8 cellular contexts compared by ENCODE assay signal in genomic region chr19:29812080-29812880, GRCh38. TPM values are rescaled to one million over a fixed set of nuclear protein-coding genes. Genes with fewer than 3 reads are reported as not detected.
DNase-seq lines count a peak whose midpoint lies in the region; TF ChIP-seq lines count a peak whose summit lies in the region.

No MANE protein-coding gene starts in this region.

- peaks cover 7% of the 10 kb centered on the region for H3K36me3 ChIP-seq in GM06990 (ENCODE audit: control insufficient read depth, insufficient read depth, low read length)
- H3K36me3 ChIP-seq in Peyer's patch = no peaks in the 10 kb centered on the region
- H3K36me3 ChIP-seq in muscle layer of duodenum (ENCODE audit: control insufficient read depth in 1 of 2, insufficient read depth in 2 of 2, low read length in 2 of 2) = no peaks in the 10 kb centered on the region

- no CpG with 5 or more reads among the region's 104 CpGs for WGBS in H9 (ENCODE audit: extremely low coverage, insufficient read length, low lambda C conversion rate)

- H3K4me3 ChIP-seq in GM06990 (replicated peaks; ENCODE audit: low read depth, low read length) (peak overlapping the region; percentile 68), Peyer's patch (peak overlapping the region; percentile 43 to 84 (median 74)), coronary artery (peak overlapping the region; percentile 80), muscle layer of duodenum (ENCODE audit: low read depth in 1 of 2, low read length in 2 of 2) (peak overlapping the region; percentile 1 to 54)

- H3K9me3 ChIP-seq in H9 (ENCODE audit: control insufficient read depth, low read depth, low read length) (no peaks in the 10 kb centered on the region), Peyer's patch (no peaks in the 10 kb centered on the region), muscle layer of duodenum (ENCODE audit: control insufficient read depth in 1 of 2, low read length in 2 of 2) (no peaks in the 10 kb centered on the region)

- H2BK15ac ChIP-seq in H9 (ENCODE audit: low read depth, low read length) = no peak overlapping the region

- H3K56ac ChIP-seq in H9 (ENCODE audit: insufficient read length, low read depth, low read length) = no peak overlapping the region

- H3K23ac ChIP-seq in H9 (ENCODE audit: insufficient read length, low read depth, low read length) = no peak overlapping the region

- no peak overlapping the region for H4K5ac ChIP-seq in H9 (ENCODE audit: insufficient read length, low read depth, low read length)

- peaks cover 0 to 8% of the 10 kb centered on the region in 2 experiments; a peak in 3 of 4 replicates for H3K4me1 Mint-ChIP-seq in H9

- H2BK20ac ChIP-seq in H9 (ENCODE audit: low read depth, low read length, poor library complexity, severe bottlenecking) = no peak overlapping the region

- no peak overlapping the region for H3K9ac ChIP-seq in H9 (ENCODE audit: extremely low read depth, insufficient read length, low read length)

- H3K23me2 ChIP-seq in H9 (ENCODE audit: insufficient read length, low read depth, low read length, poor library complexity, severe bottlenecking) = peaks cover 5% of the 10 kb centered on the region

- no peaks in the 10 kb centered on the region for H3K79me1 ChIP-seq in H9 (ENCODE audit: insufficient read depth, low read depth, low read length, poor library complexity, severe bottlenecking)

- no peak overlapping the region for H3K4ac ChIP-seq in H9 (ENCODE audit: low read depth, low read length)

- H2BK12ac ChIP-seq in H9 (ENCODE audit: insufficient read length, low read depth, low read length) = no peak overlapping the region

- H3K27ac ChIP-seq in H9 (ENCODE audit: insufficient read length, low read depth, low read length) (no peak overlapping the region), Peyer's patch (peak overlapping the region in 1 of 4 donors; percentile 17), coronary artery (no peak overlapping the region), muscle layer of duodenum (ENCODE audit: low read length) (no peak overlapping the region)

- H3K27me3 ChIP-seq in GM06990 (replicated peaks; ENCODE audit: control insufficient read depth, insufficient read depth, low read length) = no peaks in the 10 kb centered on the region
- no peaks in the 10 kb centered on the region for H3K27me3 ChIP-seq in H9 (ENCODE audit: insufficient read depth, low read length)
- no peaks in the 10 kb centered on the region for H3K27me3 ChIP-seq in Peyer's patch
- H3K27me3 ChIP-seq in muscle layer of duodenum (ENCODE audit: low read depth, low read length) = no peaks in the 10 kb centered on the region

- H2AK5ac ChIP-seq in H9 (ENCODE audit: insufficient read length, low read length) = no peak overlapping the region

- H3K36me3 Mint-ChIP-seq in H9 (ENCODE audit: insufficient read depth in 1 of 3, low read depth in 3 of 3) = peaks cover 10 to 23% (median 14%) of the 10 kb centered on the region in 3 experiments

- no peak overlapping the region for H3T11ph ChIP-seq in H9 (ENCODE audit: low read length)

- H3K4me2 ChIP-seq in H9 (ENCODE audit: insufficient read depth, insufficient read length, low read length) = peak overlapping the region; percentile 49

- no peak overlapping the region for H3K14ac ChIP-seq in H9 (ENCODE audit: insufficient read depth, low read length)

- DNase-seq in GM06990 (ENCODE audit: extremely low read depth, insufficient read length) (peak; percentile 35), H9 (no peak), Peyer's patch (peak in 2 of 3 donors; percentile 50 to 55), coronary artery (ENCODE audit: low spot score) (no peak), hippocampal formation (lab: John Stamatoyannopoulos, UW) (no peak), NOMO-1 treated with DMSO at 0.1 percent for 48 hours (lab: John Stamatoyannopoulos, UW; ENCODE audit: unreplicated experiment) (no peak)
- DNase-seq in central memory CD4-positive, alpha-beta T cell = no peak

- no peak overlapping the region for H3K18ac ChIP-seq in H9 (ENCODE audit: insufficient read length, low read depth, low read length)

- no peak overlapping the region for H4K91ac ChIP-seq in H9 (ENCODE audit: insufficient read length, low read depth, low read length)

- no peak overlapping the region for H2AFZ ChIP-seq in H9 (ENCODE audit: low read length)

- no peak for TF ChIP-seq POLR2A in Peyer's patch (IDR thresholded peaks at IDR 0.05)

- H3K4me1 ChIP-seq in H9 (ENCODE audit: insufficient read depth, low read length) (no peaks in the 10 kb centered on the region), Peyer's patch (peaks cover 0 to 5% (median 0%) of the 10 kb centered on the region in 4 donors), muscle layer of duodenum (ENCODE audit: control insufficient read depth in 1 of 2, insufficient read depth in 2 of 2, low read length in 2 of 2) (peaks cover 0 to 7% of the 10 kb centered on the region in 2 donors)

- no peak overlapping the region for H2BK5ac ChIP-seq in H9 (ENCODE audit: insufficient read length, low read length)

- no peak overlapping the region for H2BK120ac ChIP-seq in H9 (ENCODE audit: low read depth, low read length, poor library complexity, severe bottlenecking)

- H3K27ac Mint-ChIP-seq in H9 = no peak overlapping the region

- no peak overlapping the region for H4K8ac ChIP-seq in H9 (replicated peaks; ENCODE audit: insufficient read length, low read depth, low read length)

- H3K79me2 ChIP-seq in H9 (ENCODE audit: insufficient read depth, low read length) = no peaks in the 10 kb centered on the region

- peaks cover 7% of the 10 kb centered on the region for H3K27me3 Mint-ChIP-seq in H9 (ENCODE audit: low read depth)

- H3K4me3 Mint-ChIP-seq in H9 = peak overlapping the region; percentile 72 to 90

- TF ChIP-seq CTCF in GM06990 (IDR thresholded peaks at IDR 0.05; ENCODE audit: insufficient read depth, low read length, poor library complexity, severe bottlenecking) (no peak), H9 (conservative IDR thresholded peaks at IDR 0.05) (no peak), Peyer's patch (IDR thresholded peaks at IDR 0.05) (no peak), coronary artery (IDR thresholded peaks at IDR 0.05) (no peak)

- H4K20me1 ChIP-seq in H9 (ENCODE audit: control insufficient read depth, insufficient read depth, insufficient read length) = no peaks in the 10 kb centered on the region

- H3K9me3 Mint-ChIP-seq in H9 = no peaks in the 10 kb centered on the region; a peak in 1 of 5 replicates

RNA-seq across cellular contexts. Expression of gene CCNE1, which starts 0.5 kb away (rescaled TPM):
- total RNA-seq in H9 (2021) = 40.2 and 42.1 TPM in 2 replicates
- total RNA-seq in Peyer's patch = 1 to 10 TPM; 1.8 to 5.9 (median 2.2) TPM

Comparison
In these comparisons a context has a peak if more than half of its experiments do, and no peak if none do; other contexts are left out.
1. DNase-seq: peak in GM06990 (single experiment) and Peyer's patch (2 of 3); none in H9 (single experiment), coronary artery (single experiment), hippocampal formation (0 of 2), central memory CD4-positive, alpha-beta T cell (single experiment) and NOMO-1 treated with DMSO at 0.1 percent for 48 hours (single experiment).
2. H3K4me3 ChIP-seq: peak in every context shown above with its lines; median percentile 80 in coronary artery; 74 in Peyer's patch; 68 in GM06990; 28 in muscle layer of duodenum.